In the genomic region with DNA sequence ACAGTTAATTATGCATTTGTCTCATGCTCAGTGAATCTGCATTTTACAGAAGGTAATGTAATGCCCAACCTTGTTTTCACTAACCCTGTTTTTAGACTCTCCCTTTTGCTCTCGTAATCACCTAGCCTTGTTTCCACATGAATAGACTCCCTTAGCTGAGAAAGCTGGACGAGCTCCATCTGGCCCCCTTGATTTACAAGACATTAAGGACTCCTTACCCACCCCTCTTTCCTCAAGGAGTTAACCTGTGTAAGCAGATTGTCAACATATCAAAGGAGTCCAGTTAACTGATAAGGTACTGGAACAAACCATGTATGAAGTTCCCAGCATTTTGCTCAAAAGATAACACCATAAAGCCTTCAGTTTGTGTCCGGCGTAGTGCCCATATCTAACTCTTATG, we compare ENCODE assay signal across 29 cellular contexts.
DNase-seq lines count a peak whose midpoint lies in the region; ATAC-seq lines count a peak whose summit lies in the region.
"Had no signal": no experiment of that assay in that cellular context is flagged by ENCODE, and none has a peak within 500 bp of the region (broad histone marks: within the 10 kb centered on the region; RNA-seq: fewer than 3 reads in every experiment).

No MANE protein-coding gene starts in this region.

- H3K4me1 ChIP-seq in endocrine pancreas (ENCODE audit: control insufficient read depth, insufficient read depth, low read length) (no peaks in the 10 kb centered on the region), muscle layer of duodenum (ENCODE audit: control insufficient read depth in 1 of 2, insufficient read depth in 2 of 2, low read length in 2 of 2) (peaks cover 4 to 8% of the 10 kb centered on the region in 2 donors)
- H3K4me1 ChIP-seq: A549 had no signal

- peak overlapping the region; percentile 66 for H3K4me3 ChIP-seq in endocrine pancreas (ENCODE audit: control insufficient read depth, insufficient read depth, low read length)
- H3K4me3 ChIP-seq in muscle layer of duodenum (ENCODE audit: low read depth in 1 of 2, low read length in 2 of 2): no peak overlapping the region
- H3K4me3 ChIP-seq: A549, heart left ventricle, ovary, skin epidermis, tibial nerve had no signal

- peak overlapping the region; percentile 54 for H3K9ac ChIP-seq in endocrine pancreas (ENCODE audit: control insufficient read depth, insufficient read depth, low read length)
- H3K9ac ChIP-seq: KMS-11 had no signal

- ATAC-seq in HG03139 (IDR thresholded peaks at IDR 0.05; ENCODE audit: unreplicated experiment): no peak
- ATAC-seq: A549; activated CD4-positive, CD25-positive, alpha-beta regulatory T cell treated with anti-CD3 and anti-CD28 coated beads, Interleukin-2, amount 50 U/mL, for 24 hours; heart left ventricle; left ventricle myocardium superior; naive thymus-derived CD8-positive, alpha-beta T cell had no signal

- no peaks in the 10 kb centered on the region for H3K9me3 ChIP-seq in endocrine pancreas (ENCODE audit: control insufficient read depth, low read length)
- no peaks in the 10 kb centered on the region for H3K9me3 ChIP-seq in muscle layer of duodenum (ENCODE audit: control insufficient read depth in 1 of 2, low read length in 2 of 2)
- H3K9me3 ChIP-seq: A549, heart left ventricle, ovary, tibial nerve had no signal

- peak; percentile 58 for DNase-seq in ELF-1 (ENCODE audit: low read depth, low spot score)
- DNase-seq in NCI-H82 (lab: John Stamatoyannopoulos, UW): peak; percentile 65
- DNase-seq in NK-92 treated with Interleukin-12 subunit alpha and Interleukin-12 subunit beta, amount 100 ng/mL, for 24 hours (lab: John Stamatoyannopoulos, UW): no peak
- DNase-seq in dedifferentiated amniotic fluid mesenchymal stem cell (ENCODE audit: extremely low spot score): no peak
- DNase-seq in effector CD8-positive, alpha-beta T cell (lab: John Stamatoyannopoulos, UW): no peak
- DNase-seq: activated CD4-positive, alpha-beta memory T cell treated with anti-CD3 and anti-CD28 coated beads, Interleukin-2, amount 10 ng/mL, durations not matched to agents 7 days and 5 days; activated CD8-positive, alpha-beta memory T cell treated with anti-CD3 and anti-CD28 coated beads, Interleukin-2, amount 50 U/mL, for 48 hours; activated naive CD4-positive, alpha-beta T cell treated with anti-CD3 and anti-CD28 coated beads, Interleukin-2, amount 10 ng/mL, durations not matched to agents 7 days and 5 days; AML-193; brain microvascular endothelial cell; CD4-positive, alpha-beta T cell; effector memory CD4-positive, alpha-beta T cell; H7; heart left ventricle; left ventricle myocardium superior; naive thymus-derived CD8-positive, alpha-beta T cell; NCI-H1436; NCI-H446 treated with DMSO at 0.1 percent for 48 hours; ovary; SHP77 treated with DMSO at 0.1 percent for 48 hours; stimulated activated CD4-positive, alpha-beta T cell treated with anti-CD3 and anti-CD28 coated beads, Interleukin-1b, Interleukin-23, amount 100 ng/mL, for 48 hours had no signal

- no peaks in the 10 kb centered on the region for H3K36me3 ChIP-seq in endocrine pancreas (ENCODE audit: control insufficient read depth, insufficient read depth, low read length)
- H3K36me3 ChIP-seq in muscle layer of duodenum (ENCODE audit: control insufficient read depth in 1 of 2, insufficient read depth in 2 of 2, low read length in 2 of 2): peaks cover 4 to 11% of the 10 kb centered on the region in 2 donors
- H3K36me3 ChIP-seq: brain microvascular endothelial cell, ovary had no signal

- peak overlapping the region; percentile 46 for H3K27ac ChIP-seq in muscle layer of duodenum (ENCODE audit: low read length)
- H3K27ac ChIP-seq: A549, brain microvascular endothelial cell, heart left ventricle, KMS-11, ovary, skin epidermis, tibial nerve had no signal

- no peaks in the 10 kb centered on the region for H3K27me3 ChIP-seq in endocrine pancreas (ENCODE audit: control insufficient read depth, insufficient read depth, low read length)
- no peaks in the 10 kb centered on the region for H3K27me3 ChIP-seq in muscle layer of duodenum (ENCODE audit: low read depth, low read length)
- H3K27me3 ChIP-seq: brain microvascular endothelial cell, heart left ventricle, ovary, tibial nerve had no signal

Comparison
In these comparisons a context has a peak if more than half of its experiments do, and no peak if none do; other contexts are left out.
1. DNase-seq: peak in ELF-1 (single experiment) and NCI-H82 (single experiment); none in NK-92 treated with Interleukin-12 subunit alpha and Interleukin-12 subunit beta, amount 100 ng/mL, for 24 hours (single experiment), dedifferentiated amniotic fluid mesenchymal stem cell (single experiment) and effector CD8-positive, alpha-beta T cell (single experiment).